17 cellular contexts compared by ENCODE assay signal in the genomic region with DNA sequence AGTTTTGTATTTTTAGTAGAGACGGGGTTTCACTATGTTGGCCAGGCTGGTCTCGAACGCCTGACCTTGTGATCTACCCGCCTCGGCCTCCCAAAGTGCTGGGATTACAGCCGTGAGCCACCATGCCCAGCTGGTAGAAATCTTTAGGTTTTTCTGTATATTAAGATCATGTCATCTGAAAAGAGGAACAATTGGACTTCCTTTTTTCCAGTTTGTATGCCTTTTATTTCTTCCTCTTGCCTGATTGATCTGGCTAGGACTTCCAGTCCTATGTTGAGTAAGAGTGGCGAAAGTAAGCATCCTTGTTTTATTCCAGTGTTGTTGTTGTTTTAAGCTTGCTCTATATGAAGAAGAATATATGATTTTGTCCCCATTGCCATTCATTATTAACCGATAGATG. TPM values are rescaled to one million over a fixed set of nuclear protein-coding genes. Genes with fewer than 3 reads are reported as not detected.
DNase-seq lines count a peak whose midpoint lies in the region; ATAC-seq, FAIRE-seq and TF ChIP-seq lines count a peak whose summit lies in the region.
"Had no signal": no experiment of that assay in that cellular context is flagged by ENCODE, and none has a peak within 500 bp of the region (broad histone marks: within the 10 kb centered on the region; RNA-seq: fewer than 3 reads in every experiment).

No MANE protein-coding gene starts in this region.

- H3K4me1 Mint-ChIP-seq in dendritic cell treated with granulocyte-macrophage colony-stimulating factor and Interleukin-4, amounts not matched to agents 40 ng/mL and 50 ng/mL, for 4 days (ENCODE audit: low read depth): peaks cover 10% of the 10 kb centered on the region
- H3K4me1 Mint-ChIP-seq: GM23338 had no signal

- 68 to 77% (median 72%) methylated on average over 8 of the region's 8 CpGs for WGBS in small intestine, 3 donors

- H3K4me3 Mint-ChIP-seq in dendritic cell treated with granulocyte-macrophage colony-stimulating factor and Interleukin-4, amounts not matched to agents 40 ng/mL and 50 ng/mL, for 4 days: no peak overlapping the region
- H3K4me3 Mint-ChIP-seq: CD4-positive, alpha-beta T cell; GM23338 had no signal

- H3K4me1 ChIP-seq in small intestine (ENCODE audit: control insufficient read depth in 2 of 2, insufficient read depth in 1 of 2, low read depth in 1 of 2, low read length in 1 of 2): no peaks in the 10 kb centered on the region
- no peaks in the 10 kb centered on the region for H3K4me1 ChIP-seq in left lung

- no peak for FAIRE-seq in small intestine (lab: Jason Lieb, UNC)
- FAIRE-seq: GM12891 had no signal

- H3K36me3 ChIP-seq in small intestine (ENCODE audit: control insufficient read depth in 2 of 2, insufficient read depth in 2 of 2, low read length in 2 of 2) (no peaks in the 10 kb centered on the region), left lung (no peaks in the 10 kb centered on the region)

- no peaks in the 10 kb centered on the region for H3K27me3 ChIP-seq in small intestine (ENCODE audit: control insufficient read depth in 2 of 2, insufficient read depth in 2 of 2, low read length in 2 of 2)
- H3K27me3 ChIP-seq in left lung: peaks cover 0 to 3% of the 10 kb centered on the region in 2 donors

- DNase-seq in AML-193 (lab: John Stamatoyannopoulos, UW) (peak; percentile 56 to 62), MV-4-11 (lab: John Stamatoyannopoulos, UW) (peak; percentile 86), SKM-1 (lab: John Stamatoyannopoulos, UW; ENCODE audit: unreplicated experiment) (peak; percentile 60), small intestine (no peak), left lung (no peak), putamen (ENCODE audit: low spot score) (no peak)
- DNase-seq in effector CD8-positive, alpha-beta T cell (lab: John Stamatoyannopoulos, UW): no peak
- DNase-seq: 8988T; Calu3; CD4-positive, alpha-beta T cell; NCI-H1930; NCI-H2171 treated with DMSO at 0.1 percent for 48 hours; NCI-H82 had no signal

- H3K27ac Mint-ChIP-seq in dendritic cell treated with granulocyte-macrophage colony-stimulating factor and Interleukin-4, amounts not matched to agents 40 ng/mL and 50 ng/mL, for 4 days: peak overlapping the region; percentile 34
- H3K27ac Mint-ChIP-seq: CD4-positive, alpha-beta T cell; GM23338 had no signal

- no peak for ATAC-seq in left lung
- ATAC-seq: GM23338 had no signal

- H3K9me3 Mint-ChIP-seq in dendritic cell treated with granulocyte-macrophage colony-stimulating factor and Interleukin-4, amounts not matched to agents 40 ng/mL and 50 ng/mL, for 4 days: no peaks in the 10 kb centered on the region

- no peak for TF ChIP-seq CTCF in left lung (IDR thresholded peaks at IDR 0.05)

- H3K27me3 Mint-ChIP-seq in dendritic cell treated with granulocyte-macrophage colony-stimulating factor and Interleukin-4, amounts not matched to agents 40 ng/mL and 50 ng/mL, for 4 days: no peaks in the 10 kb centered on the region

- H3K4me3 ChIP-seq in small intestine (ENCODE audit: low read depth in 1 of 2, low read length in 2 of 2): no peak overlapping the region
- H3K4me3 ChIP-seq in left lung: no peak overlapping the region
- H3K4me3 ChIP-seq: GM23338 had no signal

- no peaks in the 10 kb centered on the region for H3K36me3 Mint-ChIP-seq in dendritic cell treated with granulocyte-macrophage colony-stimulating factor and Interleukin-4, amounts not matched to agents 40 ng/mL and 50 ng/mL, for 4 days (ENCODE audit: low read depth)

- H3K9me3 ChIP-seq in small intestine (ENCODE audit: control insufficient read depth, low read depth) (no peaks in the 10 kb centered on the region), left lung (no peaks in the 10 kb centered on the region)

- H3K27ac ChIP-seq in small intestine (ENCODE audit: low read depth in 1 of 2, low read length in 1 of 2) (no peak overlapping the region), left lung (no peak overlapping the region)
- H3K27ac ChIP-seq: HL-60 had no signal

- intact Hi-C loops in dendritic cell treated with granulocyte-macrophage colony-stimulating factor and Interleukin-4, amounts not matched to agents 40 ng/mL and 50 ng/mL, for 4 days (cut with micrococcal nuclease): no loop called here
- intact Hi-C loops in left lung (cut with DNase I): no loop called here

RNA-seq across cellular contexts. Expression of a gene that starts 40.5 kb away (rescaled TPM):
- polyA plus RNA-seq in small intestine: 100 to 1,000 TPM; 126 to 266 (median 262) TPM
- total RNA-seq in left lung: 100 to 1,000 TPM in 1 of 2 donors, 10 to 100 TPM in 1; 76.0 to 132 TPM

Comparison
In these comparisons a context has a peak if more than half of its experiments do, and no peak if none do; other contexts are left out.
1. DNase-seq: peak in AML-193 (2 of 2), MV-4-11 (single experiment) and SKM-1 (single experiment); none in small intestine (single experiment), left lung (0 of 2), effector CD8-positive, alpha-beta T cell (single experiment) and putamen (single experiment).